ENCODE assay signal across 9 cellular contexts in genomic region chr7:50315739-50316671, GRCh38. TPM values are rescaled to one million over a fixed set of nuclear protein-coding genes. Genes with fewer than 3 reads are reported as not detected.
DNase-seq lines count a peak whose midpoint lies in the region; ATAC-seq and TF ChIP-seq lines count a peak whose summit lies in the region.
"Had no signal": no experiment of that assay in that cellular context is flagged by ENCODE, and none has a peak within 500 bp of the region (broad histone marks: within the 10 kb centered on the region; RNA-seq: fewer than 3 reads in every experiment).

No MANE protein-coding gene starts in this region.

- H2AFZ ChIP-seq in trophoblast cell (ENCODE audit: insufficient read depth, low read length, poor library complexity) = no peak overlapping the region

- DNase-seq in GM12864 (ENCODE audit: low read depth) (no peak), MV-4-11 (lab: John Stamatoyannopoulos, UW) (peak; percentile 27), trophoblast cell (no peak), uterus (no peak), NCI-H2227 treated with DMSO at 0.1 percent for 48 hours (lab: John Stamatoyannopoulos, UW) (no peak), NCI-H345 treated with DMSO at 0.1 percent for 48 hours (lab: John Stamatoyannopoulos, UW; ENCODE audit: unreplicated experiment) (no peak)
- peak; percentile 58 for DNase-seq in activated naive CD8-positive, alpha-beta T cell treated with anti-CD3 and anti-CD28 coated beads, Interleukin-2, amount 10 ng/mL, durations not matched to agents 7 days and 5 days
- DNase-seq: NCI-H2029, ovary had no signal

- WGBS in trophoblast cell (ENCODE audit: extremely low coverage, insufficient coverage, insufficient read length) = no CpG with 5 or more reads among the region's 14 CpGs

- TF ChIP-seq POLR2A in uterus (IDR thresholded peaks at IDR 0.05) = no peak

- H3K79me1 ChIP-seq in trophoblast cell (ENCODE audit: low read length) = no peaks in the 10 kb centered on the region

- H3K9me3 ChIP-seq in trophoblast cell (ENCODE audit: insufficient read depth, low read depth, low read length) = no peaks in the 10 kb centered on the region
- no peaks in the 10 kb centered on the region for H3K9me3 ChIP-seq in uterus
- H3K9me3 ChIP-seq: ovary had no signal

- intact Hi-C loops in uterus (cut with DNase I; ENCODE audit: low total_unique reads) = no loop called here

- no peaks in the 10 kb centered on the region for H3K9me3 Mint-ChIP-seq in activated naive CD8-positive, alpha-beta T cell treated with anti-CD3 and anti-CD28 coated beads, Interleukin-2, amount 10 ng/mL, durations not matched to agents 7 days and 5 days

- ATAC-seq in activated naive CD8-positive, alpha-beta T cell treated with anti-CD3 and anti-CD28 coated beads, Interleukin-2, amount 10 ng/mL, durations not matched to agents 7 days and 5 days (ENCODE audit: low read depth) = peak; percentile 15

- peak; percentile 9 for TF ChIP-seq CTCF in GM12864 (IDR thresholded peaks at IDR 0.05; ENCODE audit: low read depth, low read length, missing control alignments)
- TF ChIP-seq CTCF in uterus (IDR thresholded peaks at IDR 0.05) = no peak

- POLR2A ChIA-PET in activated naive CD8-positive, alpha-beta T cell treated with anti-CD3 and anti-CD28 coated beads, Interleukin-2, amount 10 ng/mL, durations not matched to agents 7 days and 5 days (lab: Charles Lee) = interaction anchor here (0.8 to 21.3 kb wide), 10 partner anchors 8 to 110 kb away, joined by 3 to 489 read pairs (median 33); partner anchors contain the start of gene IKZF1

- H3K79me2 ChIP-seq in trophoblast cell (ENCODE audit: control insufficient read depth, insufficient read depth, low read length, poor library complexity) = no peaks in the 10 kb centered on the region

- peak overlapping the region; percentile 97 for H3K4me3 Mint-ChIP-seq in activated naive CD8-positive, alpha-beta T cell treated with anti-CD3 and anti-CD28 coated beads, Interleukin-2, amount 10 ng/mL, durations not matched to agents 7 days and 5 days

- H2AK5ac ChIP-seq in trophoblast cell (ENCODE audit: low read length) = no peak overlapping the region

- no peak overlapping the region for H4K12ac ChIP-seq in trophoblast cell (ENCODE audit: low read depth, low read length)

- H3K27ac Mint-ChIP-seq in activated naive CD8-positive, alpha-beta T cell treated with anti-CD3 and anti-CD28 coated beads, Interleukin-2, amount 10 ng/mL, durations not matched to agents 7 days and 5 days = peak overlapping the region; percentile 97

- no peak overlapping the region for H3K27ac ChIP-seq in trophoblast cell (ENCODE audit: low read depth, low read length)
- H3K27ac ChIP-seq in uterus = no peak overlapping the region
- H3K27ac ChIP-seq: ovary had no signal

- no peak overlapping the region for H2BK120ac ChIP-seq in trophoblast cell (ENCODE audit: insufficient read depth, low read length, poor library complexity)

- no peak overlapping the region for H2BK12ac ChIP-seq in trophoblast cell (ENCODE audit: low read length)

- H3K4me2 ChIP-seq in trophoblast cell (ENCODE audit: low read length) = no peak overlapping the region

- peaks cover 70% of the 10 kb centered on the region for H3K36me3 Mint-ChIP-seq in activated naive CD8-positive, alpha-beta T cell treated with anti-CD3 and anti-CD28 coated beads, Interleukin-2, amount 10 ng/mL, durations not matched to agents 7 days and 5 days

- no peak overlapping the region for H3K18ac ChIP-seq in trophoblast cell (ENCODE audit: low read length)

- H3K36me3 ChIP-seq in trophoblast cell (ENCODE audit: control insufficient read depth in 1 of 2, insufficient read depth in 2 of 2, low read length in 2 of 2) (no peaks in the 10 kb centered on the region), uterus (no peaks in the 10 kb centered on the region)
- H3K36me3 ChIP-seq: ovary had no signal

- H4K91ac ChIP-seq in trophoblast cell (ENCODE audit: low read depth, low read length) = no peak overlapping the region

- H3K4me3 ChIP-seq in GM12864 (ENCODE audit: low read depth, low read length) = peak overlapping the region; percentile 18; the same call in 1 of the 2 replicates
- H3K4me3 ChIP-seq in trophoblast cell (ENCODE audit: low read depth, low read length) = no peak overlapping the region
- no peak overlapping the region for H3K4me3 ChIP-seq in uterus
- H3K4me3 ChIP-seq: ovary had no signal

- no peak overlapping the region for H4K8ac ChIP-seq in trophoblast cell (ENCODE audit: low read depth, low read length)

- H3K23ac ChIP-seq in trophoblast cell (ENCODE audit: low read length) = no peak overlapping the region

- H3K14ac ChIP-seq in trophoblast cell (ENCODE audit: low read length) = no peak overlapping the region

- H3K27me3 ChIP-seq in trophoblast cell (ENCODE audit: insufficient read depth, low read length) (no peaks in the 10 kb centered on the region), uterus (no peaks in the 10 kb centered on the region)
- H3K27me3 ChIP-seq: ovary had no signal

- peak overlapping the region; percentile 18 for H3K9ac ChIP-seq in trophoblast cell (ENCODE audit: low read length)

- H3K4ac ChIP-seq in trophoblast cell (ENCODE audit: low read depth, low read length) = no peak overlapping the region

- H3K4me1 Mint-ChIP-seq in activated naive CD8-positive, alpha-beta T cell treated with anti-CD3 and anti-CD28 coated beads, Interleukin-2, amount 10 ng/mL, durations not matched to agents 7 days and 5 days = peaks cover 75% of the 10 kb centered on the region

- H3K4me1 ChIP-seq in trophoblast cell (ENCODE audit: control insufficient read depth in 1 of 2, insufficient read depth in 2 of 2, low read length in 2 of 2) (no peaks in the 10 kb centered on the region), uterus (no peaks in the 10 kb centered on the region)

- H3K27me3 Mint-ChIP-seq in activated naive CD8-positive, alpha-beta T cell treated with anti-CD3 and anti-CD28 coated beads, Interleukin-2, amount 10 ng/mL, durations not matched to agents 7 days and 5 days = no peaks in the 10 kb centered on the region

- no peak overlapping the region for H2BK5ac ChIP-seq in trophoblast cell (ENCODE audit: low read depth, low read length, poor library complexity)

RNA-seq across cellular contexts. Expression of gene IKZF1, which starts 11.5 kb away (rescaled TPM):
- 100 to 1,000 TPM; 383 to 410 TPM for total RNA-seq in activated naive CD8-positive, alpha-beta T cell treated with anti-CD3 and anti-CD28 coated beads, Interleukin-2, amount 10 ng/mL, durations not matched to agents 7 days and 5 days
- polyA plus RNA-seq in trophoblast cell (2013) = 0.25 and 0.28 TPM in 2 replicates
- total RNA-seq in uterus = 100 to 1,000 TPM in 1 of 4 donors, 10 to 100 TPM in 1, 1 to 10 TPM in 2; 7.0 to 828 (median 12.8) TPM

Comparison
In these comparisons a context has a peak if more than half of its experiments do, and no peak if none do; other contexts are left out.
1. DNase-seq: peak in MV-4-11 (single experiment) and activated naive CD8-positive, alpha-beta T cell treated with anti-CD3 and anti-CD28 coated beads, Interleukin-2, amount 10 ng/mL, durations not matched to agents 7 days and 5 days (single experiment); none in GM12864 (single experiment), trophoblast cell (0 of 2), uterus (0 of 2), NCI-H2227 treated with DMSO at 0.1 percent for 48 hours (single experiment) and NCI-H345 treated with DMSO at 0.1 percent for 48 hours (single experiment).